ENCODE assay signal across 8 cellular contexts in the genomic region with DNA sequence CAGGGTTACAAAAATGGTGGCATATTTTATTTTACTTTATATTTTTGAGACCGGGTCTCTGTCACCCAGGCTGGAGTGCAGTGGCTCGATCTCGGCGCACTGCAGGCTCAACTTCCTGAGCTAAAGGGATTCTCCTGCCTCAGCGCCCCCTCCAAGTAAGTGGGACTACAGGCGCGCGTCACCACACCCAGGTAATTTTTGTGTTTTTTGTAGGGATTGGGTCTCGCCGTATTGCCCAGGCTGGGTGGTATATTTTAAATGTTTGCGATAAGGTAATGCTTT. TPM values are rescaled to one million over a fixed set of nuclear protein-coding genes. Genes with fewer than 3 reads are reported as not detected.
DNase-seq lines count a peak whose midpoint lies in the region; ATAC-seq, FAIRE-seq and TF ChIP-seq lines count a peak whose summit lies in the region.

No MANE protein-coding gene starts in this region.

- peaks cover 43% of the 10 kb centered on the region for H3K27me3 ChIP-seq in HUES6 (ENCODE audit: control insufficient read depth, insufficient read depth, low read length)
- peaks cover 0 to 6% of the 10 kb centered on the region in 2 donors for H3K27me3 ChIP-seq in naive thymus-derived CD4-positive, alpha-beta T cell (ENCODE audit: control insufficient read depth in 2 of 2, insufficient read depth in 2 of 2, low read length in 2 of 2)

- TF ChIP-seq CTCF in A549 (IDR thresholded peaks at IDR 0.05) = no peak
- TF ChIP-seq CTCF in brain (conservative IDR thresholded peaks at IDR 0.05) = no peak

- CTCF ChIA-PET in A549 (lab: Yijun Ruan, JAX) = interaction anchor here (1.0 to 31.6 kb wide), 7 partner anchors 7 to 189 kb away, joined by 3 to 618 read pairs (median 5); a partner anchor contains a TSS
- CTCF ChIA-PET in naive thymus-derived CD4-positive, alpha-beta T cell (lab: Charles Lee) = interaction anchor here (1.1 to 2.4 kb wide), 4 partner anchors 8 to 12 kb away, joined by 3 to 10 read pairs (median 7); a partner anchor contains a TSS

- H3K9ac ChIP-seq in HUES6 (ENCODE audit: low read length) = no peak overlapping the region

- ATAC-seq in A549 (no peak), GM18502 (IDR thresholded peaks at IDR 0.05; ENCODE audit: poor library complexity, unreplicated experiment) (no peak), HG03378 (IDR thresholded peaks at IDR 0.05; ENCODE audit: unreplicated experiment) (no peak)
- ATAC-seq in naive thymus-derived CD4-positive, alpha-beta T cell = no peak

- H3K4me3 ChIP-seq in A549 (peak overlapping the region; percentile 93; the same call in 2 of the 3 replicates), HUES6 (ENCODE audit: low read depth, low read length) (peak overlapping the region; percentile 97; the same call in 1 of the 2 replicates)
- H3K4me3 ChIP-seq in naive thymus-derived CD4-positive, alpha-beta T cell (ENCODE audit: low read length) = peak overlapping the region; percentile 51

- peaks cover 96% of the 10 kb centered on the region for H3K27me3 Mint-ChIP-seq in brain
- H3K27me3 Mint-ChIP-seq in naive thymus-derived CD4-positive, alpha-beta T cell = peaks cover 0 to 11% (median 3%) of the 10 kb centered on the region in 5 donors

- no peak for FAIRE-seq in A549 (lab: Jason Lieb, UNC)

- intact Hi-C loops in naive thymus-derived CD4-positive, alpha-beta T cell (cut with micrococcal nuclease) = loop anchor here (1.0 to 10.0 kb wide), 6 partner anchors 11 to 154 kb away; a partner anchor contains a TSS

- TF ChIP-seq EP300 in A549 (IDR thresholded peaks at IDR 0.05) = no peak

- peaks cover 0 to 5% (median 0%) of the 10 kb centered on the region in 5 experiments for H3K9me3 Mint-ChIP-seq in brain
- no peaks in the 10 kb centered on the region for H3K9me3 Mint-ChIP-seq in naive thymus-derived CD4-positive, alpha-beta T cell

- POLR2A ChIA-PET in A549 (lab: Yijun Ruan, JAX) = interaction anchor here (0.7 to 5.7 kb wide), 10 partner anchors 8 to 49 kb away, joined by 3 to 43 read pairs (median 7); a partner anchor contains a TSS
- POLR2A ChIA-PET in naive thymus-derived CD4-positive, alpha-beta T cell (lab: Charles Lee) = interaction anchor here (0.7 to 6.5 kb wide), 10 partner anchors 9 to 286 kb away, joined by 3 to 108 read pairs (median 4); a partner anchor contains a TSS

- DNase-seq in A549 (ENCODE audit: low read depth in 1 of 2, low spot score in 1 of 2) = no peak
- no peak for DNase-seq in naive thymus-derived CD4-positive, alpha-beta T cell
- no peak for DNase-seq in NCI-H1092 treated with DMSO at 0.1 percent for 48 hours (lab: John Stamatoyannopoulos, UW)
- DNase-seq in NCI-H524 treated with DMSO at 0.1 percent for 48 hours (lab: John Stamatoyannopoulos, UW) = no peak

- H3K4me2 ChIP-seq in A549 = peak overlapping the region; percentile 90

- no peak for TF ChIP-seq RAD21 in A549 (conservative IDR thresholded peaks at IDR 0.05 in 1 of 2, IDR thresholded peaks at IDR 0.05 in 1 of 2)

- H3K27ac ChIP-seq in A549 (peak overlapping the region in 1 of 2 experiments; percentile 97; a peak in 3 of 6 replicates), HUES6 (ENCODE audit: low read depth, low read length) (no peak overlapping the region)
- no peak overlapping the region for H3K27ac ChIP-seq in naive thymus-derived CD4-positive, alpha-beta T cell (ENCODE audit: low read depth, low read length)

- H3K4me1 Mint-ChIP-seq in brain = peaks cover 5% of the 10 kb centered on the region
- H3K4me1 Mint-ChIP-seq in naive thymus-derived CD4-positive, alpha-beta T cell = peaks cover under 1 to 36% (median 10%) of the 10 kb centered on the region in 7 donors

- H3K4me1 ChIP-seq in A549 (peaks cover 59% of the 10 kb centered on the region), HUES6 (ENCODE audit: control insufficient read depth, insufficient read depth, low read length) (peaks cover 14% of the 10 kb centered on the region; the same call in 1 of the 2 replicates)
- H3K4me1 ChIP-seq in naive thymus-derived CD4-positive, alpha-beta T cell (ENCODE audit: control insufficient read depth in 2 of 2, insufficient read depth in 2 of 2, low read length in 2 of 2) = peaks cover 17 to 19% of the 10 kb centered on the region in 2 donors

- no peaks in the 10 kb centered on the region for H3K36me3 Mint-ChIP-seq in brain
- H3K36me3 Mint-ChIP-seq in naive thymus-derived CD4-positive, alpha-beta T cell = no peaks in the 10 kb centered on the region

- peak overlapping the region; percentile 68 to 83 (median 80) for H3K4me3 Mint-ChIP-seq in brain
- peak overlapping the region; percentile 64 to 77 (median 74) for H3K4me3 Mint-ChIP-seq in naive thymus-derived CD4-positive, alpha-beta T cell

- peaks cover 12% of the 10 kb centered on the region for H3K36me3 ChIP-seq in HUES6 (ENCODE audit: control insufficient read depth, insufficient read depth, low read length)
- no peaks in the 10 kb centered on the region for H3K36me3 ChIP-seq in naive thymus-derived CD4-positive, alpha-beta T cell (ENCODE audit: control insufficient read depth in 2 of 3, insufficient read depth in 3 of 3, low read length in 3 of 3)

- WGBS in A549 (ENCODE audit: missing lambda C conversion rate) = 87% methylated on average over 11 of the region's 11 CpGs

- H3K9me3 ChIP-seq in A549 (no peaks in the 10 kb centered on the region), HUES6 (ENCODE audit: control insufficient read depth, insufficient read depth, low read depth, low read length) (no peaks in the 10 kb centered on the region)
- H3K9me3 ChIP-seq in naive thymus-derived CD4-positive, alpha-beta T cell (ENCODE audit: control insufficient read depth in 2 of 3, low read length in 3 of 3) = no peaks in the 10 kb centered on the region

- no peak overlapping the region for H3K27ac Mint-ChIP-seq in brain
- peak overlapping the region in 6 of 9 donors; percentile 43 to 88 (median 80) for H3K27ac Mint-ChIP-seq in naive thymus-derived CD4-positive, alpha-beta T cell

- TF ChIP-seq POLR2A in A549 (IDR thresholded peaks at IDR 0.05; ENCODE audit: low read length) = no peak

TF ChIP-seq in A549, 52 proteins besides CTCF, POLR2A, EP300 and RAD21:
- TF ChIP-seq TP53 (CRISPR knock-in tag; IDR thresholded peaks at IDR 0.05) (peak; percentile 69; the same call in 1 of the 2 replicates), CEBPB (IDR thresholded peaks at IDR 0.05) (no peak)

RNA-seq across cellular contexts. Expression of a gene that starts 0.7 kb away (rescaled TPM):
- 6.7 and 9.6 TPM in 2 replicates for polyA plus RNA-seq in A549 (2011; rRNA removed)
- polyA plus RNA-seq in A549 (2012; cell fraction: cytosol; rRNA removed) = 25.5 and 36.0 TPM in 2 replicates
- polyA plus RNA-seq in A549 (2012; cell fraction: nucleus; rRNA removed) = 52.3 and 65.0 TPM in 2 replicates
- 24.1 to 55.8 TPM (median 24.1 TPM) in 3 replicates for polyA plus RNA-seq in A549 (2017; fragmentation: RNase III; extraction: RNeasy Plus Mini Kit Qiagen cat#74134 plus additional on column Dnase treatment)
- 12.7 and 21.5 TPM in 2 replicates for polyA minus RNA-seq in A549 (2011; rRNA and poly(A)+ RNA removed)
- 0.76 TPM for polyA plus RNA-seq in brain (ENCODE audit: insufficient read depth, low read depth, low replicate concordance)
- 10 to 100 TPM in 1 of 5 experiments, 1 to 10 TPM in 2, not detected in 2; 2.8 to 25.7 (median 4.0) TPM for total RNA-seq in naive thymus-derived CD4-positive, alpha-beta T cell
- not detected for polyA plus RNA-seq in naive thymus-derived CD4-positive, alpha-beta T cell

RNA-seq across cellular contexts. Expression of a gene that starts 10.4 kb away (rescaled TPM):
- polyA plus RNA-seq in A549 (2011; rRNA removed) (5.4 and 7.3 TPM in 2 replicates), A549 (2017; fragmentation: RNase III; extraction: RNeasy Plus Mini Kit Qiagen cat#74134 plus additional on column Dnase treatment) (24.3 to 35.2 TPM (median 27.5 TPM) in 3 replicates), brain (ENCODE audit: insufficient read depth, low read depth, low replicate concordance) (38.8 TPM)
- 66.8 and 76.8 TPM in 2 replicates for polyA plus RNA-seq in A549 (2012; cell fraction: cytosol; rRNA removed)
- polyA plus RNA-seq in A549 (2012; cell fraction: nucleus; rRNA removed) = 45.5 and 55.1 TPM in 2 replicates
- 1.7 and 2.4 TPM in 2 replicates for polyA minus RNA-seq in A549 (2011; rRNA and poly(A)+ RNA removed)
- total RNA-seq in naive thymus-derived CD4-positive, alpha-beta T cell = 10 to 100 TPM; 21.1 to 52.1 (median 23.6) TPM
- 10 to 100 TPM; 59.0 to 85.0 TPM for polyA plus RNA-seq in naive thymus-derived CD4-positive, alpha-beta T cell

RNA-seq across cellular contexts. Expression of a gene that starts 12.6 kb away (rescaled TPM):
- polyA plus RNA-seq in A549 (2011; rRNA removed) (72.2 and 83.0 TPM in 2 replicates), A549 (2017; fragmentation: RNase III; extraction: RNeasy Plus Mini Kit Qiagen cat#74134 plus additional on column Dnase treatment) (60.4 to 66.2 TPM (median 65.3 TPM) in 3 replicates), brain (ENCODE audit: insufficient read depth, low read depth, low replicate concordance) (143 TPM)
- 119 and 157 TPM in 2 replicates for polyA plus RNA-seq in A549 (2012; cell fraction: cytosol; rRNA removed)
- 121 and 152 TPM in 2 replicates for polyA plus RNA-seq in A549 (2012; cell fraction: nucleus; rRNA removed)
- 81.2 and 91.4 TPM in 2 replicates for polyA minus RNA-seq in A549 (2011; rRNA and poly(A)+ RNA removed)
- 10 to 100 TPM; 25.9 to 72.1 (median 43.4) TPM for total RNA-seq in naive thymus-derived CD4-positive, alpha-beta T cell
- polyA plus RNA-seq in naive thymus-derived CD4-positive, alpha-beta T cell = 10 to 100 TPM; 60.0 to 78.3 TPM

RNA-seq across cellular contexts. Expression of a gene that starts 18.0 kb away (rescaled TPM):
- polyA plus RNA-seq in A549 (2011; rRNA removed) (10.6 and 17.2 TPM in 2 replicates), A549 (2017; fragmentation: RNase III; extraction: RNeasy Plus Mini Kit Qiagen cat#74134 plus additional on column Dnase treatment) (16.5 to 23.1 TPM (median 17.0 TPM) in 3 replicates), brain (ENCODE audit: insufficient read depth, low read depth, low replicate concordance) (79.1 TPM)
- polyA plus RNA-seq in A549 (2012; cell fraction: cytosol; rRNA removed) = 44.8 and 63.9 TPM in 2 replicates
- polyA plus RNA-seq in A549 (2012; cell fraction: nucleus; rRNA removed) = 72.3 and 76.6 TPM in 2 replicates
- 17.6 and 18.3 TPM in 2 replicates for polyA minus RNA-seq in A549 (2011; rRNA and poly(A)+ RNA removed)
- total RNA-seq in naive thymus-derived CD4-positive, alpha-beta T cell = 10 to 100 TPM; 18.5 to 62.2 (median 40.4) TPM
- 100 to 1,000 TPM in 1 of 2 donors, 10 to 100 TPM in 1; 74.1 to 104 TPM for polyA plus RNA-seq in naive thymus-derived CD4-positive, alpha-beta T cell

RNA-seq across cellular contexts. Expression of a gene that starts 18.4 kb away (rescaled TPM):
- 27.8 and 73.7 TPM in 2 replicates for polyA plus RNA-seq in A549 (2011; rRNA removed)
- polyA plus RNA-seq in A549 (2012; cell fraction: cytosol; rRNA removed) = 203 and 266 TPM in 2 replicates
- 143 and 147 TPM in 2 replicates for polyA plus RNA-seq in A549 (2012; cell fraction: nucleus; rRNA removed)
- polyA plus RNA-seq in A549 (2017; fragmentation: RNase III; extraction: RNeasy Plus Mini Kit Qiagen cat#74134 plus additional on column Dnase treatment) = 143 to 187 TPM (median 143 TPM) in 3 replicates
- 13.0 and 18.6 TPM in 2 replicates for polyA minus RNA-seq in A549 (2011; rRNA and poly(A)+ RNA removed)
- 170 TPM for polyA plus RNA-seq in brain (ENCODE audit: insufficient read depth, low read depth, low replicate concordance)
- 100 to 1,000 TPM in 1 of 5 experiments, 10 to 100 TPM in 4; 72.6 to 166 (median 81.9) TPM for total RNA-seq in naive thymus-derived CD4-positive, alpha-beta T cell
- polyA plus RNA-seq in naive thymus-derived CD4-positive, alpha-beta T cell = 10 to 100 TPM; 87.7 to 89.3 TPM

Comparison
In these comparisons a context has a peak if more than half of its experiments do, and no peak if none do; other contexts are left out.
1. H3K27ac Mint-ChIP-seq: peak in naive thymus-derived CD4-positive, alpha-beta T cell (6 of 9); none in brain (0 of 5).
2. Peak in every context shown above with its lines, with median percentiles within 50 percentile points of each other: H3K4me3 ChIP-seq.